15 cellular contexts compared by ENCODE assay signal in the genomic region with DNA sequence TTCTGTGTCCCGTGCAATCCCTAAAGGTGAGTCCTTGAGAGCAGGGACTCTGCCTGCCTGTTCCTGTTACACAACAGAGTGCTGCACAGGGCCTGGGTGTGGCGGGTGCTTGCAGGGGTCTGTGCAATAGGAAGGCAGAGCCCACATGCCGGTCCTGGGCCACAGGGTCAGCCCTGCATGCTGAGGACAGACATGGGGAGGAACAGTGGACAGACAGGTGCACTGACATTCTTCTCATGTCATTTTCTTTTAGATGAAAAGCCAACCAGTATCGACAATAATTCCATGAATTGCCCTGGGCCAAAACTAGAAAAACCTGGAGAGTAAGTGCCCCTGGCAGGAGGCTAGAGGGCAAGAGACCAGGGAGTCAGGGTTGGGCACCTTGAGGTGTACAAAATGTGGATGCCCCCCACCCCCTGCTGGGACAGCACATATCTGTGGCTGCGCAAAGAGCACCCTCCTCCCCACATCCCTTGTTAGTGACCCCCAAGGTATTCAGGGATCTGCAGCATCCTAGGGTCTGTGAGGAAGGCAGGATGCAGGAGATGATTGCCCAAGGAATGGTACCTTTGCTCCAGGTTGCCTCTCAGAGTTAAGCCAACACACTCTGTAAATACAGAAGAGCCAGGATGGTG. TPM values are rescaled to one million over a fixed set of nuclear protein-coding genes. Genes with fewer than 3 reads are reported as not detected.
DNase-seq lines count a peak whose midpoint lies in the region; ATAC-seq and TF ChIP-seq lines count a peak whose summit lies in the region.
"Had no signal": no experiment of that assay in that cellular context is flagged by ENCODE, and none has a peak within 500 bp of the region (broad histone marks: within the 10 kb centered on the region; RNA-seq: fewer than 3 reads in every experiment).

No MANE protein-coding gene starts in this region.

- H4K8ac ChIP-seq in H9 (replicated peaks; ENCODE audit: insufficient read length, low read depth, low read length), result no peak overlapping the region
- no peak overlapping the region for H4K8ac ChIP-seq in neuronal stem cell (ENCODE audit: low read depth, low read length)

- H2BK15ac ChIP-seq in H9 (ENCODE audit: low read depth, low read length) (no peak overlapping the region), neuronal stem cell (ENCODE audit: low read length) (no peak overlapping the region)

- no peaks in the 10 kb centered on the region for H3K27me3 Mint-ChIP-seq in H9 (ENCODE audit: low read depth)
- H3K27me3 Mint-ChIP-seq in endothelial cell (ENCODE audit: unreplicated experiment), result peaks cover 6% of the 10 kb centered on the region
- no peaks in the 10 kb centered on the region for H3K27me3 Mint-ChIP-seq in activated T-helper 17 cell treated with anti-CD3 and anti-CD28 coated beads, Interleukin-2, amount 50 U/mL, for 72 hours

- intact Hi-C loops in sigmoid colon (cut with DNase I), result no loop called here

- no peaks in the 10 kb centered on the region for H3K79me2 ChIP-seq in H9 (ENCODE audit: insufficient read depth, low read length)

- H3K23ac ChIP-seq in H9 (ENCODE audit: insufficient read length, low read depth, low read length) (no peak overlapping the region), neuronal stem cell (ENCODE audit: low read depth, low read length, poor library complexity) (no peak overlapping the region)

- H3K9ac ChIP-seq in H9 (ENCODE audit: extremely low read depth, insufficient read length, low read length) (no peak overlapping the region), neuronal stem cell (ENCODE audit: low read depth, low read length, poor library complexity) (peak overlapping the region; percentile 18)
- H3K9ac ChIP-seq: BLaER1, GM23248 had no signal

- no peaks in the 10 kb centered on the region for H3K36me3 Mint-ChIP-seq in H9 (ENCODE audit: insufficient read depth in 1 of 3, low read depth in 3 of 3)
- no peaks in the 10 kb centered on the region for H3K36me3 Mint-ChIP-seq in endothelial cell (ENCODE audit: low read depth, unreplicated experiment)
- no peaks in the 10 kb centered on the region for H3K36me3 Mint-ChIP-seq in activated T-helper 17 cell treated with anti-CD3 and anti-CD28 coated beads, Interleukin-2, amount 50 U/mL, for 72 hours (ENCODE audit: low read depth)
- H3K36me3 Mint-ChIP-seq: CD4-positive, CD25-positive, alpha-beta regulatory T cell had no signal

- H2BK120ac ChIP-seq in H9 (ENCODE audit: low read depth, low read length, poor library complexity, severe bottlenecking) (no peak overlapping the region), neuronal stem cell (ENCODE audit: low read depth, low read length) (no peak overlapping the region)

- no peaks in the 10 kb centered on the region for H3K4me1 Mint-ChIP-seq in H9
- no peaks in the 10 kb centered on the region for H3K4me1 Mint-ChIP-seq in endothelial cell (ENCODE audit: unreplicated experiment)
- H3K4me1 Mint-ChIP-seq in activated T-helper 17 cell treated with anti-CD3 and anti-CD28 coated beads, Interleukin-2, amount 50 U/mL, for 72 hours, result no peaks in the 10 kb centered on the region
- H3K4me1 Mint-ChIP-seq: CD4-positive, CD25-positive, alpha-beta regulatory T cell had no signal

- H2BK20ac ChIP-seq in H9 (ENCODE audit: low read depth, low read length, poor library complexity, severe bottlenecking), result no peak overlapping the region

- H3T11ph ChIP-seq in H9 (ENCODE audit: low read length), result no peak overlapping the region

- H3K27me3 ChIP-seq in H9 (ENCODE audit: insufficient read depth, low read length) (no peaks in the 10 kb centered on the region), neuronal stem cell (ENCODE audit: control insufficient read depth in 3 of 3, insufficient read depth in 3 of 3, low read depth in 1 of 3, low read length in 3 of 3) (no peaks in the 10 kb centered on the region), sigmoid colon (no peaks in the 10 kb centered on the region), H7 (ENCODE audit: control insufficient read depth, insufficient read depth, low read length) (no peaks in the 10 kb centered on the region)
- H3K27me3 ChIP-seq: BLaER1 had no signal

- no peak overlapping the region for H3K4ac ChIP-seq in H9 (ENCODE audit: low read depth, low read length)
- no peak overlapping the region for H3K4ac ChIP-seq in neuronal stem cell (ENCODE audit: low read length)

- H3K4me1 ChIP-seq in H9 (ENCODE audit: insufficient read depth, low read length) (no peaks in the 10 kb centered on the region), neuronal stem cell (ENCODE audit: control insufficient read depth in 2 of 2, insufficient read depth in 1 of 2, low read depth in 1 of 2, low read length in 2 of 2) (no peaks in the 10 kb centered on the region), sigmoid colon (no peaks in the 10 kb centered on the region)

- no peaks in the 10 kb centered on the region for H3K9me3 Mint-ChIP-seq in H9
- H3K9me3 Mint-ChIP-seq in endothelial cell (ENCODE audit: unreplicated experiment), result no peaks in the 10 kb centered on the region
- H3K9me3 Mint-ChIP-seq in activated T-helper 17 cell treated with anti-CD3 and anti-CD28 coated beads, Interleukin-2, amount 50 U/mL, for 72 hours, result no peaks in the 10 kb centered on the region
- H3K9me3 Mint-ChIP-seq: CD4-positive, CD25-positive, alpha-beta regulatory T cell had no signal

- H3K23me2 ChIP-seq in H9 (ENCODE audit: insufficient read length, low read depth, low read length, poor library complexity, severe bottlenecking), result no peaks in the 10 kb centered on the region

- TF ChIP-seq EP300 in sigmoid colon (IDR thresholded peaks at IDR 0.05), result no peak

- no CpG with 5 or more reads among the region's 5 CpGs for WGBS in H9 (ENCODE audit: extremely low coverage, insufficient read length, low lambda C conversion rate)
- no CpG with 5 or more reads among the region's 5 CpGs for WGBS in neuronal stem cell (ENCODE audit: extremely low coverage in 2 of 2, insufficient read length in 2 of 2, insufficient replicate concordance in 1 of 2), 2 donors
- WGBS in sigmoid colon, 2 donors, result 87 to 89% methylated on average over 5 of the region's 5 CpGs

- no peak overlapping the region for H3K27ac Mint-ChIP-seq in H9
- H3K27ac Mint-ChIP-seq in endothelial cell (ENCODE audit: unreplicated experiment), result peak overlapping the region; percentile 11
- no peak overlapping the region for H3K27ac Mint-ChIP-seq in activated T-helper 17 cell treated with anti-CD3 and anti-CD28 coated beads, Interleukin-2, amount 50 U/mL, for 72 hours

- H3K18ac ChIP-seq in H9 (ENCODE audit: insufficient read length, low read depth, low read length) (no peak overlapping the region), neuronal stem cell (ENCODE audit: low read length) (peak overlapping the region; percentile 22)

- H2BK5ac ChIP-seq in H9 (ENCODE audit: insufficient read length, low read length) (no peak overlapping the region), neuronal stem cell (ENCODE audit: low read length) (no peak overlapping the region)

- no peak for ATAC-seq in activated T-helper 17 cell treated with anti-CD3 and anti-CD28 coated beads, Interleukin-2, amount 50 U/mL, for 72 hours (replicated peaks)

- no peak overlapping the region for H2BK12ac ChIP-seq in H9 (ENCODE audit: insufficient read length, low read depth, low read length)
- no peak overlapping the region for H2BK12ac ChIP-seq in neuronal stem cell (ENCODE audit: low read length)

- H3K4me2 ChIP-seq in H9 (ENCODE audit: insufficient read depth, insufficient read length, low read length) (no peak overlapping the region), neuronal stem cell (ENCODE audit: insufficient read depth, low read length, poor library complexity, severe bottlenecking) (no peak overlapping the region)
- H3K4me2 ChIP-seq: BLaER1 had no signal

- H3K56ac ChIP-seq in H9 (ENCODE audit: insufficient read length, low read depth, low read length), result no peak overlapping the region

- no peak overlapping the region for H2AK5ac ChIP-seq in H9 (ENCODE audit: insufficient read length, low read length)
- no peak overlapping the region for H2AK5ac ChIP-seq in neuronal stem cell (ENCODE audit: low read depth, low read length)

- no peaks in the 10 kb centered on the region for H4K20me1 ChIP-seq in H9 (ENCODE audit: control insufficient read depth, insufficient read depth, insufficient read length)
- H4K20me1 ChIP-seq: BLaER1 had no signal

- H3K79me1 ChIP-seq in H9 (ENCODE audit: insufficient read depth, low read depth, low read length, poor library complexity, severe bottlenecking) (no peaks in the 10 kb centered on the region), neuronal stem cell (ENCODE audit: low read depth, low read length) (peaks cover 2% of the 10 kb centered on the region)

- TF ChIP-seq POLR2A in sigmoid colon (IDR thresholded peaks at IDR 0.05), result no peak

- no peak overlapping the region for H4K5ac ChIP-seq in H9 (ENCODE audit: insufficient read length, low read depth, low read length)

- no peak overlapping the region for H3K14ac ChIP-seq in H9 (ENCODE audit: insufficient read depth, low read length)
- H3K14ac ChIP-seq in neuronal stem cell (ENCODE audit: low read length), result no peak overlapping the region

- peak; percentile 12 for DNase-seq in H9
- DNase-seq in endothelial cell (ENCODE audit: low spot score), result no peak
- no peak for DNase-seq in neuronal stem cell (ENCODE audit: low spot score)
- peak; percentile 53 for DNase-seq in sigmoid colon
- no peak for DNase-seq in H7
- DNase-seq in activated T-cell treated with anti-CD3 and anti-CD28 coated beads, Interleukin-2, amount 50 U/mL, for 48 hours, result no peak
- DNase-seq in midbrain (lab: John Stamatoyannopoulos, UW), result no peak
- DNase-seq: 8988T; AML-193; CD4-positive, CD25-positive, alpha-beta regulatory T cell; DMS53; GF-D8; GM23248 had no signal

- H4K91ac ChIP-seq in H9 (ENCODE audit: insufficient read length, low read depth, low read length) (no peak overlapping the region), neuronal stem cell (ENCODE audit: low read depth, low read length, poor library complexity) (no peak overlapping the region)

- no peak overlapping the region for H3K4me3 Mint-ChIP-seq in H9
- H3K4me3 Mint-ChIP-seq in endothelial cell (ENCODE audit: unreplicated experiment), result no peak overlapping the region
- H3K4me3 Mint-ChIP-seq in activated T-helper 17 cell treated with anti-CD3 and anti-CD28 coated beads, Interleukin-2, amount 50 U/mL, for 72 hours, result no peak overlapping the region
- H3K4me3 Mint-ChIP-seq: CD4-positive, CD25-positive, alpha-beta regulatory T cell had no signal

- H3K36me3 ChIP-seq in neuronal stem cell (replicated peaks in 1 of 2; ENCODE audit: control insufficient read depth in 2 of 2, insufficient read depth in 2 of 2, low read length in 2 of 2), result no peaks in the 10 kb centered on the region
- H3K36me3 ChIP-seq in sigmoid colon, result no peaks in the 10 kb centered on the region
- H3K36me3 ChIP-seq in H7 (replicated peaks; ENCODE audit: control insufficient read depth, insufficient read depth, low read length), result no peaks in the 10 kb centered on the region
- H3K36me3 ChIP-seq: BLaER1 had no signal

- H3K9me3 ChIP-seq in H9 (ENCODE audit: control insufficient read depth, low read depth, low read length) (no peaks in the 10 kb centered on the region), neuronal stem cell (replicated peaks in 1 of 2; ENCODE audit: control insufficient read depth in 2 of 2, insufficient read depth in 1 of 2, low read depth in 1 of 2, low read length in 2 of 2) (no peaks in the 10 kb centered on the region), sigmoid colon (no peaks in the 10 kb centered on the region)
- H3K9me3 ChIP-seq: BLaER1 had no signal

- no peak overlapping the region for H2AFZ ChIP-seq in H9 (ENCODE audit: low read length)
- H2AFZ ChIP-seq in neuronal stem cell (ENCODE audit: low read length), result no peak overlapping the region
- H2AFZ ChIP-seq: GM23248 had no signal

- no peak overlapping the region for H3K27ac ChIP-seq in H9 (ENCODE audit: insufficient read length, low read depth, low read length)
- no peak overlapping the region for H3K27ac ChIP-seq in neuronal stem cell (replicated peaks; ENCODE audit: low read length)
- no peak overlapping the region for H3K27ac ChIP-seq in sigmoid colon
- H3K27ac ChIP-seq: BLaER1, GM23248 had no signal

- TF ChIP-seq CTCF in H9 (conservative IDR thresholded peaks at IDR 0.05) (no peak), endothelial cell (IDR thresholded peaks at IDR 0.05; ENCODE audit: unreplicated experiment) (no peak), sigmoid colon (IDR thresholded peaks at IDR 0.05) (no peak)

- no peak overlapping the region for H3K4me3 ChIP-seq in neuronal stem cell (ENCODE audit: low read length in 2 of 2)
- H3K4me3 ChIP-seq in sigmoid colon, result no peak overlapping the region
- no peak overlapping the region for H3K4me3 ChIP-seq in H7 (ENCODE audit: insufficient read depth, low read depth, low read length)
- H3K4me3 ChIP-seq: BLaER1, GM23248 had no signal

RNA-seq across cellular contexts. Expression of a gene that starts 19.9 kb away (rescaled TPM):
- total RNA-seq in H9 (2021) (not detected in 2 replicates), endothelial cell (ENCODE audit: unreplicated experiment) (not detected), sigmoid colon (not detected)
- polyA plus RNA-seq in neuronal stem cell (2013, experiment 1 of 2), result not detected
- polyA plus RNA-seq in neuronal stem cell (2013, experiment 2 of 2), result not detected
- polyA plus RNA-seq in sigmoid colon, result not detected
- total RNA-seq in activated T-helper 17 cell treated with anti-CD3 and anti-CD28 coated beads, Interleukin-2, amount 50 U/mL, for 72 hours, result not detected
- total RNA-seq in H7 (2014; rRNA removed; shearing (Covaris generic)), result not detected in 2 replicates
- total RNA-seq: CD4-positive, CD25-positive, alpha-beta regulatory T cell; GM23248 had no signal
- polyA plus RNA-seq: GM23248 had no signal

Comparison
In these comparisons a context has a peak if more than half of its experiments do, and no peak if none do; other contexts are left out.
1. DNase-seq: peak in H9 (single experiment) and sigmoid colon (single experiment); none in endothelial cell (single experiment), neuronal stem cell (single experiment), H7 (single experiment), activated T-cell treated with anti-CD3 and anti-CD28 coated beads, Interleukin-2, amount 50 U/mL, for 48 hours (0 of 2) and midbrain (single experiment).